Comparison of ENCODE assay signal across 19 cellular contexts in genomic region chr14:75724414-75725204, GRCh38.
DNase-seq lines count a peak whose midpoint lies in the region; ATAC-seq, FAIRE-seq and TF ChIP-seq lines count a peak whose summit lies in the region.
"Had no signal": no experiment of that assay in that cellular context is flagged by ENCODE, and none has a peak within 500 bp of the region (broad histone marks: within the 10 kb centered on the region; RNA-seq: fewer than 3 reads in every experiment).

No MANE protein-coding gene starts in this region.

- TF ChIP-seq POLR2A in GM12892 (IDR thresholded peaks at IDR 0.05; ENCODE audit: low read depth, low read length) (no peak), suprapubic skin (IDR thresholded peaks at IDR 0.05) (no peak)

- H3K4me1 ChIP-seq in skeletal muscle tissue (ENCODE audit: control insufficient read depth in 3 of 3, insufficient read depth in 3 of 3, low read length in 3 of 3) (peaks cover 26 to 34% (median 27%) of the 10 kb centered on the region in 3 donors), suprapubic skin (peaks cover 17% of the 10 kb centered on the region)
- H3K4me1 ChIP-seq: neural progenitor cell, Peyer's patch had no signal

- intact Hi-C loops in left cardiac atrium (cut with DNase I) (loop anchor here in 1 of 2 donors (5.0 kb wide), 1 partner anchor 58 kb away; no protein-coding TSS in a partner anchor), head of caudate nucleus (cut with DNase I) (no loop called here)

- FAIRE-seq in GM12892 (lab: Jason Lieb, UNC) (peak; percentile 21), D721Med (lab: Jason Lieb, UNC) (no peak)
- FAIRE-seq: colon, H1, K562 had no signal

- ATAC-seq in HG03025 (IDR thresholded peaks at IDR 0.05; ENCODE audit: low FRiP score, unreplicated experiment) = peak; percentile 55
- ATAC-seq in left cardiac atrium = peak; percentile 11 to 39
- ATAC-seq: K562 had no signal

- H3K4me3 ChIP-seq in skeletal muscle tissue (ENCODE audit: low read length in 3 of 3) = no peak overlapping the region
- H3K4me3 ChIP-seq in suprapubic skin = no peak overlapping the region
- H3K4me3 ChIP-seq: K562, neural progenitor cell, Peyer's patch had no signal

- H3K27ac ChIP-seq in skeletal muscle tissue (ENCODE audit: low read depth, low read length) (peak overlapping the region; percentile 68), suprapubic skin (no peak overlapping the region)
- H3K27ac ChIP-seq: neural progenitor cell, Peyer's patch had no signal

- no peak for TF ChIP-seq EP300 in suprapubic skin (IDR thresholded peaks at IDR 0.05)

- H3K27me3 ChIP-seq in skeletal muscle tissue (ENCODE audit: control insufficient read depth in 3 of 3, insufficient read depth in 3 of 3, low read length in 3 of 3) = no peaks in the 10 kb centered on the region
- H3K27me3 ChIP-seq in suprapubic skin = no peaks in the 10 kb centered on the region
- H3K27me3 ChIP-seq: neural progenitor cell, Peyer's patch had no signal

- no peaks in the 10 kb centered on the region for H3K36me3 ChIP-seq in skeletal muscle tissue (ENCODE audit: control insufficient read depth in 3 of 3, insufficient read depth in 3 of 3, low read length in 3 of 3)
- peaks cover 6% of the 10 kb centered on the region for H3K36me3 ChIP-seq in suprapubic skin

- no peak for TF ChIP-seq CTCF in D721Med (IDR thresholded peaks at IDR 0.05; ENCODE audit: insufficient read depth, missing control alignments)
- no peak for TF ChIP-seq CTCF in suprapubic skin (IDR thresholded peaks at IDR 0.05)

- H3K9me3 ChIP-seq in skeletal muscle tissue (ENCODE audit: control insufficient read depth in 3 of 3, low read length in 3 of 3) = no peaks in the 10 kb centered on the region
- no peaks in the 10 kb centered on the region for H3K9me3 ChIP-seq in suprapubic skin
- H3K9me3 ChIP-seq: Peyer's patch had no signal

- no peak for DNase-seq in GM12892 (ENCODE audit: insufficient read length)
- peak; percentile 40 for DNase-seq in left cardiac atrium
- no peak for DNase-seq in D721Med (ENCODE audit: insufficient read length, low spot score)
- no peak for DNase-seq in head of caudate nucleus
- no peak for DNase-seq in activated CD4-positive, alpha-beta T cell treated with anti-CD3 and anti-CD28 coated beads for 1 hour
- DNase-seq in suprapubic skin (ENCODE audit: low spot score in 2 of 2) = no peak
- DNase-seq: activated CD4-positive, CD25-positive, alpha-beta regulatory T cell treated with anti-CD3 and anti-CD28 coated beads, Interleukin-2, amount 50 U/mL, for 72 hours; activated T-cell treated with anti-CD3 and anti-CD28 coated beads, Interleukin-2, amount 50 U/mL, for 48 hours; amniotic stem cell; DMS79 treated with DMSO at 0.1 percent for 48 hours; NCI-H1436 treated with DMSO at 0.1 percent for 48 hours; NCI-H510A treated with DMSO at 0.1 percent for 48 hours; Peyer's patch had no signal

- WGBS in suprapubic skin = 83% methylated on average over 6 of the region's 6 CpGs

- no peak overlapping the region for H3K9ac ChIP-seq in skeletal muscle tissue (ENCODE audit: low read depth in 1 of 3, low read length in 3 of 3)
- H3K9ac ChIP-seq: neural progenitor cell had no signal
